9 cellular contexts compared by ENCODE assay signal in genomic region chr19:36796714-36796999, GRCh38. TPM values are rescaled to one million over a fixed set of nuclear protein-coding genes. Genes with fewer than 3 reads are reported as not detected.
A peak's percentile ranks its signal among the peaks of the same experiment; 100 is the strongest.
DNase-seq lines count a peak whose midpoint lies in the region; ATAC-seq and TF ChIP-seq lines count a peak whose summit lies in the region.
"Had no signal": no experiment of that assay in that cellular context is flagged by ENCODE, and none has a peak within 500 bp of the region (broad histone marks: within the 10 kb centered on the region; RNA-seq: fewer than 3 reads in every experiment).

No MANE protein-coding gene starts in this region.

- ATAC-seq in lung (ENCODE audit: insufficient read depth, low FRiP score): no peak

- no peaks in the 10 kb centered on the region for H3K27me3 ChIP-seq in lung (ENCODE audit: control insufficient read depth, insufficient read depth)
- H3K27me3 ChIP-seq in transverse colon: no peaks in the 10 kb centered on the region

- H3K9me3 Mint-ChIP-seq in activated naive CD4-positive, alpha-beta T cell treated with anti-CD3 and anti-CD28 coated beads, Interleukin-2, amount 50 U/mL, for 24 hours: peaks cover 14% of the 10 kb centered on the region

- no peak overlapping the region for H3K27ac Mint-ChIP-seq in activated naive CD4-positive, alpha-beta T cell treated with anti-CD3 and anti-CD28 coated beads, Interleukin-2, amount 50 U/mL, for 24 hours

- DNase-seq in activated naive CD4-positive, alpha-beta T cell (lab: John Stamatoyannopoulos, UW): no peak
- DNase-seq in astrocyte of the cerebellum (ENCODE audit: low read depth) (no peak), lung (ENCODE audit: low spot score) (no peak), transverse colon (no peak), COLO668 (lab: John Stamatoyannopoulos, UW; ENCODE audit: unreplicated experiment) (no peak), NCI-H69 (lab: John Stamatoyannopoulos, UW) (no peak), SIG-M5 (lab: John Stamatoyannopoulos, UW) (no peak)
- DNase-seq: Kasumi-1 had no signal

- 13 to 20% methylated on average over 19 of the region's 19 CpGs for WGBS in lung, 2 donors
- WGBS in transverse colon (ENCODE audit: low coverage in 1 of 2), 2 donors: 51% methylated on average over 19 of the region's 19 CpGs; no CpG with 5 or more reads in 1 of the 2 donors

- H3K9me3 ChIP-seq in lung (ENCODE audit: control insufficient read depth in 2 of 2, insufficient read depth in 1 of 2, low read length in 1 of 2) (peaks cover 0 to 29% of the 10 kb centered on the region in 2 donors), transverse colon (peaks cover 46 to 64% of the 10 kb centered on the region in 2 donors)

- H3K4me3 Mint-ChIP-seq in activated naive CD4-positive, alpha-beta T cell treated with anti-CD3 and anti-CD28 coated beads, Interleukin-2, amount 50 U/mL, for 24 hours: peak overlapping the region; percentile 97

- H3K4me3 ChIP-seq in astrocyte of the cerebellum (ENCODE audit: low read depth, low read length) (peak overlapping the region; percentile 85), lung (peak overlapping the region; percentile 99), transverse colon (peak overlapping the region; percentile 25 to 94 (median 60))

- peaks cover 35% of the 10 kb centered on the region for H3K36me3 Mint-ChIP-seq in activated naive CD4-positive, alpha-beta T cell treated with anti-CD3 and anti-CD28 coated beads, Interleukin-2, amount 50 U/mL, for 24 hours

- H3K36me3 ChIP-seq in lung (ENCODE audit: control insufficient read depth in 2 of 2, insufficient read depth in 2 of 2, low read length in 2 of 2): peaks cover 2 to 15% of the 10 kb centered on the region in 2 donors
- H3K36me3 ChIP-seq in transverse colon: peaks cover 0 to 14% (median 4%) of the 10 kb centered on the region in 4 donors

- H3K4me1 ChIP-seq in lung (ENCODE audit: control insufficient read depth in 2 of 2, insufficient read depth in 2 of 2, low read length in 2 of 2) (peaks cover 0 to 6% of the 10 kb centered on the region in 2 donors), transverse colon (peaks cover 0 to 16% (median 2%) of the 10 kb centered on the region in 4 donors)

- intact Hi-C loops in transverse colon (cut with DNase I; ENCODE audit: low total_unique reads): no loop called here

- TF ChIP-seq EP300 in transverse colon (IDR thresholded peaks at IDR 0.05; ENCODE audit: low read depth): no peak

- TF ChIP-seq CTCF in astrocyte of the cerebellum (IDR thresholded peaks at IDR 0.05; ENCODE audit: low read depth, low read length, missing control alignments) (no peak), lung (IDR thresholded peaks at IDR 0.05; ENCODE audit: control extremely low read depth, extremely low read depth) (no peak), transverse colon (IDR thresholded peaks at IDR 0.05) (no peak)

- H3K27me3 Mint-ChIP-seq in activated naive CD4-positive, alpha-beta T cell treated with anti-CD3 and anti-CD28 coated beads, Interleukin-2, amount 50 U/mL, for 24 hours: peaks cover 6% of the 10 kb centered on the region

- in situ Hi-C loops in astrocyte of the cerebellum (cut with HindIII; ENCODE audit: low sequenced_read_pairs): no loop called here
- in situ Hi-C loops in transverse colon (cut with MboI; ENCODE audit: low pct_ligation_motif_present in 1 of 4, low pct_unique_long_range_greater_than_20kb in 1 of 4, low sequenced_read_pairs in 3 of 4): no loop called here

- peak overlapping the region; percentile 70 to 83 for H3K27ac ChIP-seq in lung (ENCODE audit: low read depth in 1 of 2, low read length in 1 of 2)
- peak overlapping the region; percentile 56 to 85 (median 78) for H3K27ac ChIP-seq in transverse colon

- no peak for TF ChIP-seq POLR2A in transverse colon (IDR thresholded peaks at IDR 0.05)

- peaks cover 16% of the 10 kb centered on the region for H3K4me1 Mint-ChIP-seq in activated naive CD4-positive, alpha-beta T cell treated with anti-CD3 and anti-CD28 coated beads, Interleukin-2, amount 50 U/mL, for 24 hours

RNA-seq across cellular contexts. Expression of gene ZNF850, which starts 24.1 kb away (rescaled TPM):
- total RNA-seq in lung (1 to 10 TPM; 3.1 to 4.9 TPM), transverse colon (1 to 10 TPM in 3 of 4 donors, under 1 TPM in 1; 0.75 to 2.2 (median 1.4) TPM)
- under 1 TPM; 0.31 to 0.38 TPM for polyA plus RNA-seq in lung

RNA-seq across cellular contexts. Expression of gene ZNF790, which starts 41.5 kb away (rescaled TPM):
- total RNA-seq in lung (10 to 100 TPM in 1 of 2 donors, 1 to 10 TPM in 1; 5.9 to 10.7 TPM), transverse colon (1 to 10 TPM in 2 of 4 donors, under 1 TPM in 1, not detected in 1; 0.60 to 5.1 (median 4.8) TPM)
- polyA plus RNA-seq in lung: 1 to 10 TPM; 2.0 to 2.5 TPM

RNA-seq across cellular contexts. Expression of gene ZNF345, which starts 54.0 kb away (rescaled TPM):
- 10 to 100 TPM in 1 of 2 donors, 1 to 10 TPM in 1; 3.8 to 22.5 TPM for total RNA-seq in lung
- 1 to 10 TPM; 1.8 to 3.2 TPM for polyA plus RNA-seq in lung
- total RNA-seq in transverse colon: 1 to 10 TPM; 3.4 to 5.9 (median 4.7) TPM
